Comparison of ENCODE assay signal across 21 cellular contexts in the genomic region with DNA sequence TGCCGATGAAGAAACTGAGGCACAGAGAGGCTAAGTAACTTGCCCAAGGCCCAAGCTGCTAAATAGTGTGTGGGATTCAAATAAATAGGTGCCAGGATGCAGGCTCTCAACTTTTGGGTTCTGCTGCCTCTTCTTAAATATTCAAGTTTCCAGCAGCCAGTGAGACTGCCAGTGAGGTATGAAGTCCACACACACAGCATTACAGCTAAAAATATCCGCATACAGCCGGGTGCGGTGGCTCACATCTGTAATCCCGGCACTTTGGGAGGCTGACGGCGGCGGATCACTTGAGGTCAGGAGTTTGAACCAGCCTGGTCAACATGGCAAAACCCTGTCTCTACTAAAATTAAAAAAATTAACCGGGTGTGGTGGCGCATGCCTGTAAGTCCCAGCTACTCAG.
"Had no signal": no experiment of that assay in that cellular context is flagged by ENCODE, and none has a peak within 500 bp of the region (broad histone marks: within the 10 kb centered on the region; RNA-seq: fewer than 3 reads in every experiment).

No MANE protein-coding gene starts in this region.

- DNase-seq: activated B cell treated with CpG ODN at 0.5 μM for 24 hours; activated CD4-positive, alpha-beta memory T cell treated with anti-CD3 and anti-CD28 coated beads, Interleukin-2, amount 10 ng/mL, durations not matched to agents 7 days and 5 days; activated CD4-positive, alpha-beta T cell treated with anti-CD3 and anti-CD28 coated beads for 4 hours; activated naive CD4-positive, alpha-beta T cell treated with Interleukin-2 at 50 U/mL for 16 hours; activated naive CD8-positive, alpha-beta T cell treated with anti-CD3 and anti-CD28 coated beads, Interleukin-2, amount 10 ng/mL, durations not matched to agents 7 days and 5 days; activated T-cell treated with anti-CD3 and anti-CD28 coated beads, Interleukin-2, amount 50 U/mL, for 1 hour; amygdala; body of pancreas; central memory CD4-positive, alpha-beta T cell; left colon; occipital lobe; posterior cingulate gyrus; retina; stimulated activated CD4-positive, alpha-beta T cell treated with anti-CD3 and anti-CD28 coated beads, Interleukin-4, amount 100 ng/mL, for 24 hours; T-helper 1 cell; T-helper 9 cell had no signal

- H3K27ac ChIP-seq: body of pancreas, hepatocyte had no signal

- H3K27me3 ChIP-seq: body of pancreas, hepatocyte had no signal

- ATAC-seq: activated T-helper 17 cell treated with anti-CD3 and anti-CD28 coated beads, Interleukin-2, amount 50 U/mL, for 72 hours; body of pancreas; left colon had no signal

- H3K4me3 ChIP-seq: body of pancreas, coronary artery, hepatocyte, lung, thoracic aorta had no signal

- H3K4me1 ChIP-seq: body of pancreas had no signal

- H3K36me3 ChIP-seq: thoracic aorta had no signal

- H3K9me3 ChIP-seq: body of pancreas, thoracic aorta had no signal
